ENCODE assay signal across 8 cellular contexts in the genomic region with DNA sequence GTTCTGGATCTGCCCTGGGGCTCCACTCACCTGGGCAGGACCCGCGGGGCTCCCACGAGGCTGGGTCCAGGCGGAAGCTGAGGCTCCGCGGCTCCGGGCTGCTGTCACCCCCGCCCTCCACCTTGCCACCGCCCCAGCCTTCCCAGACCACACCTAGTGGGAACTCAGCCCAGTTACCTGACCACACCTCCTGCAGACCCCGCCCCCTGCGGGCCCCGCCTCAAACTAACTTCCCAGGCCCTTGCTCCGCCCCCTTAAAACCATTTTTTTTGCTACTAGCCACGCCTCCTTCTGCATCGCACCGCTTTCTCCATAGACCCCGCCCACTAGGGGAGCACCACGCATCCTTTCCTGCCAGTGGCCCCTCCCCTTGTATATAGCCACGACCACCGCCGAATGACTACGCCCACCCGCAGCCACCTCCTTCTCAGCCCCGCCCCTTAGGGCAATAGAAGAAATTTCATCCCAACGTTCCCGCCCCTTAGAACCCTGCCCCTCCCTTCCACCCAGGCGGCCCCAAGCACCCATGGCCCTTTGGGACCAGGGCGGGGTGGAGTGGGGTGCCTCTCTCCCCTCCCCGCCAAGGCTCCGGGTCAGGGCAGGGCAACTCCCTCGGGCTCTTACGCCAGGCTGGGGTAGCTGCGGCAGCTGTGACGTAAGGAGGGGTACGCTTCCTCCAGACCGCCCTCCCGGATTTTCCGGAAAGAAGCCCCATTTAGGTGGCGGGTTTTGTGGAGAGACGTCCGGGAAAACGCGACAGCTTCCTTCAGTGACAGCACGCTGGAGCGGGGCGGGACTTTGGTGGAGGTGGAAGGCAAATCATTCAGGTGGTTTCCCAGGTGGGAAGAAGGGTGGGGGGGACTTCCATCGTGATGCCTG. TPM values are rescaled to one million over a fixed set of nuclear protein-coding genes. Genes with fewer than 3 reads are reported as not detected.
DNase-seq lines count a peak whose midpoint lies in the region; ATAC-seq and TF ChIP-seq lines count a peak whose summit lies in the region.

Gene SH2D3A (minus strand): TSS at position 79 of the 879 bp plus-strand sequence. CDS start 3,687 bp downstream, outside the sequence.

- intact Hi-C loops in CD4-positive, alpha-beta memory T cell (cut with micrococcal nuclease), result loop anchor here (1.0 to 2.0 kb wide), 6 partner anchors 14 to 251 kb away; partner anchors contain the start of gene TRIP10
- intact Hi-C loops in PC-9 (cut with micrococcal nuclease; ENCODE audit: unreplicated experiment) (loop anchor here (1.0 kb wide), 4 partner anchors 29 to 95 kb away; no protein-coding TSS in a partner anchor), vagina (cut with DNase I) (no loop called here)

- H3K4me1 Mint-ChIP-seq in CD4-positive, alpha-beta memory T cell, result peaks cover 31 to 67% (median 44%) of the 10 kb centered on the region in 4 donors
- peaks cover 43% of the 10 kb centered on the region for H3K4me1 Mint-ChIP-seq in activated T-cell treated with anti-CD3 and anti-CD28 coated beads, Interleukin-2, amount 50 U/mL, for 72 hours (ENCODE audit: low read depth)
- H3K4me1 Mint-ChIP-seq in progenitor cell of endocrine pancreas (ENCODE audit: low read depth), result peaks cover 18% of the 10 kb centered on the region

- POLR2A ChIA-PET in CD4-positive, alpha-beta memory T cell (lab: Charles Lee; ENCODE audit: partially characterized antibody), result interaction anchor here (1.0 to 10.7 kb wide), 12 partner anchors 12 to 302 kb away, joined by 3 to 227 read pairs (median 4); partner anchors contain the start of genes GPR108, TRIP10 and ZNF557
- POLR2A ChIA-PET in PC-9 (lab: Charles Lee; ENCODE audit: unreplicated experiment), result interaction anchor here (0.7 to 1.2 kb wide), 2 partner anchors 33 to 229 kb away, joined by 9 to 15 read pairs; no protein-coding TSS in a partner anchor

- DNase-seq in CD4-positive, alpha-beta memory T cell, result peak; percentile 96 to 99 (median 96)
- DNase-seq in PC-9, result peak; percentile 81 to 93
- DNase-seq in activated T-cell treated with anti-CD3 and anti-CD28 coated beads, Interleukin-2, amount 50 U/mL, for 72 hours, result peak; percentile 95 to 97
- peak; percentile 93 for DNase-seq in germinal center (ENCODE audit: low spot score)
- DNase-seq in progenitor cell of endocrine pancreas (ENCODE audit: low spot score, unreplicated experiment), result peak; percentile 86
- peak in 1 of 2 donors; percentile 92 for DNase-seq in vagina (ENCODE audit: extremely low spot score in 2 of 2)

- peak within 1 kb of the TSS; percentile 63 to 80 for H3K4me3 ChIP-seq in CD4-positive, alpha-beta memory T cell (ENCODE audit: low read length in 2 of 2)
- peak within 1 kb of the TSS; percentile 74 for H3K4me3 ChIP-seq in PC-9
- peak within 1 kb of the TSS; percentile 38 to 48 for H3K4me3 ChIP-seq in vagina

- BruUV-seq in PC-9 (replicated peaks; lab: Mats Ljungman, UMichigan), result no TSS peak

- peak within 1 kb of the TSS; percentile 93 for H3K4me2 ChIP-seq in PC-9

- TF ChIP-seq CTCF in PC-9 (conservative IDR thresholded peaks at IDR 0.05) (no peak), progenitor cell of endocrine pancreas (IDR thresholded peaks at IDR 0.05; ENCODE audit: unreplicated experiment) (no peak), vagina (IDR thresholded peaks at IDR 0.05) (no peak)

- H3K27ac Mint-ChIP-seq in CD4-positive, alpha-beta memory T cell, result peak within 1 kb of the TSS; percentile 89 to 99 (median 96)
- peak within 1 kb of the TSS; percentile 76 for H3K27ac Mint-ChIP-seq in activated T-cell treated with anti-CD3 and anti-CD28 coated beads, Interleukin-2, amount 50 U/mL, for 72 hours
- H3K27ac Mint-ChIP-seq in progenitor cell of endocrine pancreas, result peak within 1 kb of the TSS; percentile 96

- no peaks in the 10 kb centered on the region for H3K9me3 Mint-ChIP-seq in CD4-positive, alpha-beta memory T cell
- peaks cover 0 to 4% of the 10 kb centered on the region in 2 donors for H3K9me3 Mint-ChIP-seq in activated T-cell treated with anti-CD3 and anti-CD28 coated beads, Interleukin-2, amount 50 U/mL, for 72 hours
- H3K9me3 Mint-ChIP-seq in progenitor cell of endocrine pancreas (ENCODE audit: low read depth), result no peaks in the 10 kb centered on the region

- CTCF ChIA-PET in CD4-positive, alpha-beta memory T cell (lab: Charles Lee; ENCODE audit: partially characterized antibody), result interaction anchor here (1.2 to 5.4 kb wide), 8 partner anchors 12 to 251 kb away, joined by 3 to 46 read pairs (median 6); partner anchors contain the start of gene GPR108
- CTCF ChIA-PET in PC-9 (lab: Charles Lee), result no interaction called here

- H3K9me2 ChIP-seq in PC-9 (ENCODE audit: insufficient read depth), result no peaks in the 10 kb centered on the region

- peak within 1 kb of the TSS; percentile 97 for H3K27ac ChIP-seq in CD4-positive, alpha-beta memory T cell (ENCODE audit: low read depth, low read length)
- H3K27ac ChIP-seq in PC-9 (peak within 1 kb of the TSS; percentile 98), vagina (peak within 1 kb of the TSS; percentile 62)

- ATAC-seq in GM19467 (IDR thresholded peaks at IDR 0.05; ENCODE audit: unreplicated experiment), result peak; percentile 58
- peak; percentile 41 for ATAC-seq in HG03575 (IDR thresholded peaks at IDR 0.05; ENCODE audit: extremely low read depth, insufficient number of reproducible peaks, low FRiP score, unreplicated experiment)
- ATAC-seq in activated T-cell treated with anti-CD3 and anti-CD28 coated beads, Interleukin-2, amount 50 U/mL, for 72 hours (replicated peaks in 1 of 2), result peak; percentile 77 to 79

- H3F3A ChIP-seq in PC-9 (ENCODE audit: insufficient read depth, low read depth), result peaks cover 38% of the 10 kb centered on the region

- H3K36me3 ChIP-seq in CD4-positive, alpha-beta memory T cell (ENCODE audit: insufficient read depth, low read length), result peaks cover 3% of the 10 kb centered on the region
- H3K36me3 ChIP-seq in PC-9 (ENCODE audit: low read depth), result peaks cover 12% of the 10 kb centered on the region
- no peaks in the 10 kb centered on the region for H3K36me3 ChIP-seq in vagina

- peaks cover 54% of the 10 kb centered on the region for H3K4me1 ChIP-seq in CD4-positive, alpha-beta memory T cell (ENCODE audit: insufficient read depth, low read length)
- H3K4me1 ChIP-seq in PC-9 (replicated peaks; ENCODE audit: insufficient read depth), result peaks cover 26% of the 10 kb centered on the region
- H3K4me1 ChIP-seq in vagina, result peaks cover 11% of the 10 kb centered on the region

- H4K20me1 ChIP-seq in PC-9 (ENCODE audit: insufficient read depth), result no peaks in the 10 kb centered on the region

- peak within 1 kb of the TSS; percentile 91 to 98 (median 94) for H3K4me3 Mint-ChIP-seq in CD4-positive, alpha-beta memory T cell
- H3K4me3 Mint-ChIP-seq in activated T-cell treated with anti-CD3 and anti-CD28 coated beads, Interleukin-2, amount 50 U/mL, for 72 hours, result peak within 1 kb of the TSS; percentile 87 to 91
- H3K4me3 Mint-ChIP-seq in progenitor cell of endocrine pancreas (ENCODE audit: low read depth), result peak within 1 kb of the TSS; percentile 79

- TF ChIP-seq POLR2A in vagina (IDR thresholded peaks at IDR 0.05), result peak in 1 of 2 donors; percentile 37

- H3K79me2 ChIP-seq in PC-9 (ENCODE audit: low read depth), result peaks cover 38% of the 10 kb centered on the region

- H3K36me3 Mint-ChIP-seq in CD4-positive, alpha-beta memory T cell, result peaks cover 0 to 14% of the 10 kb centered on the region in 2 donors
- H3K36me3 Mint-ChIP-seq in activated T-cell treated with anti-CD3 and anti-CD28 coated beads, Interleukin-2, amount 50 U/mL, for 72 hours (ENCODE audit: insufficient read depth in 2 of 2), result peaks cover 0 to 5% of the 10 kb centered on the region in 2 donors
- no peaks in the 10 kb centered on the region for H3K36me3 Mint-ChIP-seq in progenitor cell of endocrine pancreas (ENCODE audit: insufficient read depth)

- H2AFZ ChIP-seq in PC-9, result peak within 1 kb of the TSS; percentile 65; the same call in 1 of the 2 replicates

- no peaks in the 10 kb centered on the region for H3K9me3 ChIP-seq in CD4-positive, alpha-beta memory T cell (ENCODE audit: control insufficient read depth in 1 of 2, low read length in 2 of 2)
- H3K9me3 ChIP-seq in PC-9 (ENCODE audit: insufficient read depth, low read depth), result no peaks in the 10 kb centered on the region
- H3K9me3 ChIP-seq in vagina, result no peaks in the 10 kb centered on the region

- H3K27me3 ChIP-seq in CD4-positive, alpha-beta memory T cell (ENCODE audit: insufficient read depth, low read length), result no peaks in the 10 kb centered on the region
- no peaks in the 10 kb centered on the region for H3K27me3 ChIP-seq in PC-9 (ENCODE audit: insufficient read depth, low read depth)
- peaks cover 6% of the 10 kb centered on the region for H3K27me3 ChIP-seq in vagina

- no peaks in the 10 kb centered on the region for H3K27me3 Mint-ChIP-seq in CD4-positive, alpha-beta memory T cell
- H3K27me3 Mint-ChIP-seq in activated T-cell treated with anti-CD3 and anti-CD28 coated beads, Interleukin-2, amount 50 U/mL, for 72 hours (ENCODE audit: low read depth), result no peaks in the 10 kb centered on the region
- peaks cover 10% of the 10 kb centered on the region for H3K27me3 Mint-ChIP-seq in progenitor cell of endocrine pancreas

RNA-seq across cellular contexts. Expression of gene SH2D3A, which starts in this region (rescaled TPM):
- 10 to 100 TPM; 59.3 to 64.3 TPM for total RNA-seq in CD4-positive, alpha-beta memory T cell
- 10 to 100 TPM; 26.9 to 37.9 TPM for polyA plus RNA-seq in CD4-positive, alpha-beta memory T cell
- total RNA-seq in PC-9 (2021) (43.3 and 43.4 TPM in 2 replicates), progenitor cell of endocrine pancreas (19.8 and 20.0 TPM in 2 replicates), vagina (21.9 TPM)
- total RNA-seq in activated T-cell treated with anti-CD3 and anti-CD28 coated beads, Interleukin-2, amount 50 U/mL, for 72 hours, result 10 to 100 TPM; 19.9 to 24.5 TPM
